Comparison of ENCODE assay signal across 21 cellular contexts in the genomic region with DNA sequence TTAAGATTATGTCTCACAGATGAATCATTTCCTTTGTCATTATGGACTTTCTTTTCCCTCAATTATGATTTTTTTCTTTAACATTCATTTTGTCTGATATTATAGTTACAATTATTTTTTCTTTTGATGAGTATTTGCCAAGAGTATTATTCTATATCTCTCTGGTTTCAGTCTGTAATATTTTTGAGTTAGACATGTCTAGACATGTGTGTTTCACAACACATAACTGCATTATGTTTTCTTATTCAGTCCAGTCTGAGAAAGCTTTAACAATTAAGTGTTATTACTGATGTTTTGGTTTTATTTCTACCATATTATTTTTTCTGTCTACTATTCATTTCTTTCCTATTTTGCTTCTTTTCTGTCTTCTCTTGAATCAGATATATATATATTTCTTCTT.
"Had no signal": no experiment of that assay in that cellular context is flagged by ENCODE, and none has a peak within 500 bp of the region (broad histone marks: within the 10 kb centered on the region; RNA-seq: fewer than 3 reads in every experiment).

No MANE protein-coding gene starts in this region.

- H3K9me3 ChIP-seq: gastroesophageal sphincter, left ventricle myocardium inferior, lower lobe of right lung, prostate gland, right lobe of liver, spleen, tibial artery, upper lobe of right lung, vagina had no signal

- H3K4me1 ChIP-seq: gastroesophageal sphincter, left ventricle myocardium inferior, lower lobe of right lung, parathyroid adenoma, prostate gland, right lobe of liver, spleen, tibial artery, upper lobe of right lung, vagina had no signal

- ATAC-seq: effector memory CD8-positive, alpha-beta T cell; gastroesophageal sphincter; left cardiac atrium; lower lobe of right lung; right lobe of liver; stimulated activated memory B cell treated with anti-CD40 and anti-IgM and Interleukin-4, amounts not matched to agents 10 μg/mL and 1 μg/mL and 100 μg/mL, for 72 hours; upper lobe of right lung had no signal

- H3K4me3 ChIP-seq: gastroesophageal sphincter, left ventricle myocardium inferior, lower lobe of right lung, prostate gland, right lobe of liver, spleen, tibial artery, upper lobe of right lung, vagina had no signal

- DNase-seq: effector memory CD8-positive, alpha-beta T cell; glutamatergic neuron; kidney; left cardiac atrium; left ventricle myocardium inferior; lower lobe of right lung; mesenchymal stem cell; midbrain; occipital lobe; right lobe of liver; spleen; stimulated activated CD4-positive, alpha-beta T cell treated with anti-CD3 and anti-CD28 coated beads, Interleukin-15, amount 100 ng/mL, for 24 hours; stimulated activated CD4-positive, alpha-beta T cell treated with anti-CD3 and anti-CD28 coated beads, Interleukin-1b, Interleukin-23, amount 100 ng/mL, for 48 hours; stimulated activated CD4-positive, alpha-beta T cell treated with anti-CD3 and anti-CD28 coated beads, Interleukin-4, amount 100 ng/mL, for 24 hours; tibial artery; upper lobe of right lung had no signal

- H3K27me3 ChIP-seq: gastroesophageal sphincter, right lobe of liver, tibial artery, upper lobe of right lung, vagina had no signal

- H2AFZ ChIP-seq: parathyroid adenoma had no signal

- H3K79me2 ChIP-seq: parathyroid adenoma had no signal

- H3K36me3 ChIP-seq: gastroesophageal sphincter, left ventricle myocardium inferior, lower lobe of right lung, prostate gland, right lobe of liver, tibial artery, upper lobe of right lung, vagina had no signal

- H3K27ac ChIP-seq: gastroesophageal sphincter, left ventricle myocardium inferior, lower lobe of right lung, parathyroid adenoma, prostate gland, right lobe of liver, spleen, tibial artery, upper lobe of right lung, vagina had no signal

- H3K9ac ChIP-seq: parathyroid adenoma had no signal
